In the genomic region with DNA sequence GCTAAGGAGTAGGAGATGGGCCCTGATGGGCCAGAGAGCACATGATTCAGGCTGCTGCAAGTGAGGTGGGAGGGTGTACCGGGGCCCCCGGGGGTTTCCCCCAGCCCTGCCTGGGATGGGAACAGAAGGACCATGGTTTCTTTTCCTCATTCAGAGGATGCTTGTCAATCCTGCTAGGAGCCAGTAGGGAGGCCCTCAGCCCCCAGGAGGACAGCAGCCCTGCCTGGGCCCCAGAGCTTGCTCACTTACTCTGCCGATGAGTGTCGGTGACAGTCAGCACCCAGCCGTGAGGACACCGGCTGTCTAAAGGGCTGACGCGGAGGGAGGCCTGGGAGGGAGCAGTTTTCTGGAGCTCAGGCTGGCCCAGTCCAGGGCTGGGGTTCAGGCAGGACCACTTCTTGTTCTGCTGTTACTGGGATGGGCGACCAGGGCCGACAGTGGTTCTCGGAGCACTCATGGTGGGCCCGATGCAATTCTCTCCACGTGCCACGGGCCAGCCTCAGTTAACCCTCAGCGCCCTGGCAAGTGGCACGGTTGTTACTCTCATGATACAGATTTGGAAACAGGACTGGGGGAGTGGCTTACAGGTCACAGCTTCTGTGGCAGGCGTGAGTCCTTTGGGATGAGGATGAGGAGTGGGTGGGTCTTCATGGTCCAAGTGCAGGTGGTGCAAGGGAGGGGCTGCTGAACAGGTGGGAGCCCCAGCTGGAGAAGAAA, we compare ENCODE assay signal across 8 cellular contexts. TPM values are rescaled to one million over a fixed set of nuclear protein-coding genes. Genes with fewer than 3 reads are reported as not detected.
A peak's percentile ranks its signal among the peaks of the same experiment; 100 is the strongest.
DNase-seq lines count a peak whose midpoint lies in the region; ATAC-seq and TF ChIP-seq lines count a peak whose summit lies in the region.

No MANE protein-coding gene starts in this region.

- peaks cover 21% of the 10 kb centered on the region for H3K79me2 ChIP-seq in MM.1S (ENCODE audit: low read length)

- DNase-seq in CD1c-positive myeloid dendritic cell (ENCODE audit: extremely low spot score) (peak; percentile 53), MM.1S (no peak), coronary artery (ENCODE audit: low spot score) (no peak), NK-92 (lab: John Stamatoyannopoulos, UW; ENCODE audit: unreplicated experiment) (no peak), NCI-H2081 treated with DMSO at 0.1 percent for 48 hours (lab: John Stamatoyannopoulos, UW) (no peak)
- DNase-seq in naive thymus-derived CD8-positive, alpha-beta T cell = peak in 1 of 10 donors; percentile 63

- H3K36me3 ChIP-seq in MM.1S (replicated peaks; ENCODE audit: insufficient read depth, low read length) = no peaks in the 10 kb centered on the region

- no peaks in the 10 kb centered on the region for H3K27me3 Mint-ChIP-seq in naive thymus-derived CD8-positive, alpha-beta T cell

- no peak overlapping the region for H3K27ac ChIP-seq in MM.1S (ENCODE audit: low read length)
- no peak overlapping the region for H3K27ac ChIP-seq in coronary artery

- H3K4me3 ChIP-seq in MM.1S (ENCODE audit: low read length) (no peak overlapping the region), coronary artery (peak overlapping the region; percentile 82)

- H3K9me2 ChIP-seq in MM.1S (replicated peaks; ENCODE audit: insufficient read depth, low read length) = no peaks in the 10 kb centered on the region

- H2AFZ ChIP-seq in MM.1S (ENCODE audit: low read length) = no peak overlapping the region

- TF ChIP-seq CTCF in MM.1S (IDR thresholded peaks at IDR 0.05; ENCODE audit: low read length) (no peak), coronary artery (IDR thresholded peaks at IDR 0.05) (no peak)

- peak overlapping the region; percentile 99; the same call in 1 of the 2 replicates for H3K4me2 ChIP-seq in MM.1S (ENCODE audit: low read depth, low read length)

- peaks cover 7% of the 10 kb centered on the region for H3K27me3 ChIP-seq in MM.1S (replicated peaks; ENCODE audit: insufficient read depth, low read length)

- no peak for ATAC-seq in naive thymus-derived CD8-positive, alpha-beta T cell
- ATAC-seq in HG03442 (IDR thresholded peaks at IDR 0.05; ENCODE audit: unreplicated experiment) = no peak
- ATAC-seq in HG03139 (IDR thresholded peaks at IDR 0.05; ENCODE audit: unreplicated experiment) = no peak

- POLR2A ChIA-PET in naive thymus-derived CD8-positive, alpha-beta T cell (lab: Charles Lee) = interaction anchor here (0.6 to 1.8 kb wide), 5 partner anchors 11 to 29 kb away, joined by 3 to 15 read pairs (median 4); partner anchors contain the start of genes DPH7, EHMT1 and ZMYND19

- H3K9ac ChIP-seq in MM.1S (ENCODE audit: low read length) = no peak overlapping the region

- peak overlapping the region in 5 of 10 donors; percentile 36 to 86 (median 44) for H3K27ac Mint-ChIP-seq in naive thymus-derived CD8-positive, alpha-beta T cell

- H3K4me3 Mint-ChIP-seq in naive thymus-derived CD8-positive, alpha-beta T cell = peak overlapping the region; percentile 70 to 90 (median 81)

- H3K9me3 Mint-ChIP-seq in naive thymus-derived CD8-positive, alpha-beta T cell = no peaks in the 10 kb centered on the region

- no peaks in the 10 kb centered on the region for H3K9me3 ChIP-seq in MM.1S (replicated peaks; ENCODE audit: insufficient read depth, low read length)

- H3F3A ChIP-seq in MM.1S (ENCODE audit: insufficient read depth, low read length) = peaks cover 8% of the 10 kb centered on the region; the same call in 1 of the 2 replicates

- H3K4me1 ChIP-seq in MM.1S (ENCODE audit: low read length) = 0 out of 2 replicates have a peak, but pooled peaks cover 4% of the 10 kb centered on the region

- H4K20me1 ChIP-seq in MM.1S (ENCODE audit: insufficient read depth, low read length) = no peaks in the 10 kb centered on the region

- H3K36me3 Mint-ChIP-seq in naive thymus-derived CD8-positive, alpha-beta T cell = no peaks in the 10 kb centered on the region

- H3K4me1 Mint-ChIP-seq in naive thymus-derived CD8-positive, alpha-beta T cell = peaks cover 14 to 48% (median 39%) of the 10 kb centered on the region in 4 donors

RNA-seq across cellular contexts. Expression of gene ARRDC1, which starts 1.8 kb away (rescaled TPM):
- total RNA-seq in naive thymus-derived CD8-positive, alpha-beta T cell = 10 to 100 TPM; 83.2 to 86.8 TPM
- 10 to 100 TPM; 27.2 to 42.4 (median 32.9) TPM for polyA plus RNA-seq in naive thymus-derived CD8-positive, alpha-beta T cell

RNA-seq across cellular contexts. Expression of gene EHMT1, which starts 11.5 kb away (rescaled TPM):
- total RNA-seq in naive thymus-derived CD8-positive, alpha-beta T cell = 100 to 1,000 TPM; 111 to 113 TPM
- 10 to 100 TPM; 20.9 to 34.4 (median 23.0) TPM for polyA plus RNA-seq in naive thymus-derived CD8-positive, alpha-beta T cell

RNA-seq across cellular contexts. Expression of gene ZMYND19, which starts 17.0 kb away (rescaled TPM):
- 10 to 100 TPM; 25.5 to 27.5 TPM for total RNA-seq in naive thymus-derived CD8-positive, alpha-beta T cell
- polyA plus RNA-seq in naive thymus-derived CD8-positive, alpha-beta T cell = 10 to 100 TPM in 1 of 3 donors, 1 to 10 TPM in 2; 5.5 to 15.7 (median 7.7) TPM

RNA-seq across cellular contexts. Expression of gene DPH7, which starts 28.6 kb away (rescaled TPM):
- 10 to 100 TPM; 76.9 to 80.7 TPM for total RNA-seq in naive thymus-derived CD8-positive, alpha-beta T cell
- 10 to 100 TPM; 26.2 to 32.8 (median 29.8) TPM for polyA plus RNA-seq in naive thymus-derived CD8-positive, alpha-beta T cell

RNA-seq across cellular contexts. Expression of gene MRPL41, which starts 55.6 kb away (rescaled TPM):
- total RNA-seq in naive thymus-derived CD8-positive, alpha-beta T cell = 100 to 1,000 TPM in 1 of 2 experiments, 10 to 100 TPM in 1; 93.5 to 104 TPM
- polyA plus RNA-seq in naive thymus-derived CD8-positive, alpha-beta T cell = 10 to 100 TPM; 36.7 to 46.5 (median 43.0) TPM
